Comparison of ENCODE assay signal across 2 cellular contexts in the genomic region with DNA sequence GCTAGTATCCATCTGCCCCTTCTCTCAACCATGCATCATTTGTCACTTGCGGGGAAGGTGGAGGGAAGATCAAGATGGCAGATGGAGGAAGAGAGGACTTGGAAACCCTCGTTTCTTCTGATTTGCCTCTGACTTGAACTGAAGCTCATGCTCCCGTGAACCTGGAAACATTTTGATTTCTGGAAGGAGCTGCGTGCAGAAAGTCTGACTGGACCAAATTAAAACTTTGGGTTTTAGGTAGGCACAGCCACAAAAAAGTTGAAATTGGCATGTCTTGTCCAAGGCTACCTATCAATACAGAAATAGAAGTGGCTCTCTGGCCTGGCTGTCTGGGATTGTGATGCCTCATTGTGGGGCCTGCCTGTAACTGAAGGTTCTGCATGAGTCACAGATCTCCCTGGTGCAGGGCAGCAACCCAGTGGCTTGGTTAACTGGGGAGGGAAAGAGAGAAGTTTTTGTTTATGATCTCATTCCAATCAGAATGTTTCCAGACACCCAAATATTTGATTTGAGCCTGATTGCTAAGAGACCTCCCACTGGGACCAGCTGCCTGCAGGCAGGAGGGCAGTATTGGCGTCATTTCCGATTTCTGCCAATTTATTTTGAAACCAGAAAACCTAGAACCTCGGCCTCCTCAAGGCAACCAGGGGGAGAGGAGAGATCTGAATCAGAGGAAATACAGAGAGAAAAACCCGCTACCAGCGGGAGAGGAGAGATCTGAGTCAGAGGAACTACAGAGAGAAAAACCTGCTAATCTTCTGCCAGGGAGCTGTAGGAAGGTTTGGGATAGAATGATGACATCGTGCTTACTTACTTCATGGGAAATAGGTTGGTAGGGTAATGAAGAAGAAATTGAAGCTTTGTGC.
A peak's percentile ranks its signal among the peaks of the same experiment; 100 is the strongest.
TF ChIP-seq lines count a peak whose summit lies in the region.

No MANE protein-coding gene starts in this region.

TF ChIP-seq in HEK293, 187 proteins besides CTCF, POLR2A, EP300 and RAD21 (continued from another document and continues in another):
- TF ChIP-seq, protein P1, sequence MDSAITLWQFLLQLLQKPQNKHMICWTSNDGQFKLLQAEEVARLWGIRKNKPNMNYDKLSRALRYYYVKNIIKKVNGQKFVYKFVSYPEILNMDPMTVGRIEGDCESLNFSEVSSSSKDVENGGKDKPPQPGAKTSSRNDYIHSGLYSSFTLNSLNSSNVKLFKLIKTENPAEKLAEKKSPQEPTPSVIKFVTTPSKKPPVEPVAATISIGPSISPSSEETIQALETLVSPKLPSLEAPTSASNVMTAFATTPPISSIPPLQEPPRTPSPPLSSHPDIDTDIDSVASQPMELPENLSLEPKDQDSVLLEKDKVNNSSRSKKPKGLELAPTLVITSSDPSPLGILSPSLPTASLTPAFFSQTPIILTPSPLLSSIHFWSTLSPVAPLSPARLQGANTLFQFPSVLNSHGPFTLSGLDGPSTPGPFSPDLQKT (IDR thresholded peaks at IDR 0.05; ENCODE audit: borderline replicate concordance, low read depth, low read length) = no peak
- no peak for TF ChIP-seq ZNF830 (tag by site-specific recombination; IDR thresholded peaks at IDR 0.05; ENCODE audit: low read depth)
- TF ChIP-seq ZNF777 (tag by site-specific recombination; IDR thresholded peaks at IDR 0.05; ENCODE audit: borderline replicate concordance) = no peak
- TF ChIP-seq, protein P2, sequence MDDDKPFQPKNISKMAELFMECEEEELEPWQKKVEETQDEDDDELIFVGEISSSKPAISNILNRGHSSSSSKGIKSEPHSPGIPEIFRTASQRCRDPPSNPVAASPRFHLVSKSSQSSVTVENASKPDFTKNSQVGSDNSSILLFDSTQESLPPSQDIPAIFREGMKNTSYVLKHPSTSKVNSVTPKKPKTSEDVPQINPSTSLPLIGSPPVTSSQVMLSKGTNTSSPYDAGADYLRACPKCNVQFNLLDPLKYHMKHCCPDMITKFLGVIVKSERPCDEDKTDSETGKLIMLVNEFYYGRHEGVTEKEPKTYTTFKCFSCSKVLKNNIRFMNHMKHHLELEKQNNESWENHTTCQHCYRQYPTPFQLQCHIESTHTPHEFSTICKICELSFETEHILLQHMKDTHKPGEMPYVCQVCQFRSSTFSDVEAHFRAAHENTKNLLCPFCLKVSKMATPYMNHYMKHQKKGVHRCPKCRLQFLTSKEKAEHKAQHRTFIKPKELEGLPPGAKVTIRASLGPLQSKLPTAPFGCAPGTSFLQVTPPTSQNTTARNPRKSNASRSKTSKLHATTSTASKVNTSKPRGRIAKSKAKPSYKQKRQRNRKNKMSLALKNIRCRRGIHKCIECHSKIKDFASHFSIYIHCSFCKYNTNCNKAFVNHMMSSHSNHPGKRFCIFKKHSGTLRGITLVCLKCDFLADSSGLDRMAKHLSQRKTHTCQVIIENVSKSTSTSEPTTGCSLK (tag by site-specific recombination; IDR thresholded peaks at IDR 0.05) = no peak
- TF ChIP-seq, protein P3, sequence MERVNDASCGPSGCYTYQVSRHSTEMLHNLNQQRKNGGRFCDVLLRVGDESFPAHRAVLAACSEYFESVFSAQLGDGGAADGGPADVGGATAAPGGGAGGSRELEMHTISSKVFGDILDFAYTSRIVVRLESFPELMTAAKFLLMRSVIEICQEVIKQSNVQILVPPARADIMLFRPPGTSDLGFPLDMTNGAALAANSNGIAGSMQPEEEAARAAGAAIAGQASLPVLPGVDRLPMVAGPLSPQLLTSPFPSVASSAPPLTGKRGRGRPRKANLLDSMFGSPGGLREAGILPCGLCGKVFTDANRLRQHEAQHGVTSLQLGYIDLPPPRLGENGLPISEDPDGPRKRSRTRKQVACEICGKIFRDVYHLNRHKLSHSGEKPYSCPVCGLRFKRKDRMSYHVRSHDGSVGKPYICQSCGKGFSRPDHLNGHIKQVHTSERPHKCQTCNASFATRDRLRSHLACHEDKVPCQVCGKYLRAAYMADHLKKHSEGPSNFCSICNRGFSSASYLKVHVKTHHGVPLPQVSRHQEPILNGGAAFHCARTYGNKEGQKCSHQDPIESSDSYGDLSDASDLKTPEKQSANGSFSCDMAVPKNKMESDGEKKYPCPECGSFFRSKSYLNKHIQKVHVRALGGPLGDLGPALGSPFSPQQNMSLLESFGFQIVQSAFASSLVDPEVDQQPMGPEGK (tag by site-specific recombination; IDR thresholded peaks at IDR 0.05) = no peak
- 0 out of 2 replicates have a peak, but pooled peaks have one; percentile 7 for TF ChIP-seq ZNF654 (tag by site-specific recombination; IDR thresholded peaks at IDR 0.05; ENCODE audit: low read depth)
- TF ChIP-seq, protein P4, sequence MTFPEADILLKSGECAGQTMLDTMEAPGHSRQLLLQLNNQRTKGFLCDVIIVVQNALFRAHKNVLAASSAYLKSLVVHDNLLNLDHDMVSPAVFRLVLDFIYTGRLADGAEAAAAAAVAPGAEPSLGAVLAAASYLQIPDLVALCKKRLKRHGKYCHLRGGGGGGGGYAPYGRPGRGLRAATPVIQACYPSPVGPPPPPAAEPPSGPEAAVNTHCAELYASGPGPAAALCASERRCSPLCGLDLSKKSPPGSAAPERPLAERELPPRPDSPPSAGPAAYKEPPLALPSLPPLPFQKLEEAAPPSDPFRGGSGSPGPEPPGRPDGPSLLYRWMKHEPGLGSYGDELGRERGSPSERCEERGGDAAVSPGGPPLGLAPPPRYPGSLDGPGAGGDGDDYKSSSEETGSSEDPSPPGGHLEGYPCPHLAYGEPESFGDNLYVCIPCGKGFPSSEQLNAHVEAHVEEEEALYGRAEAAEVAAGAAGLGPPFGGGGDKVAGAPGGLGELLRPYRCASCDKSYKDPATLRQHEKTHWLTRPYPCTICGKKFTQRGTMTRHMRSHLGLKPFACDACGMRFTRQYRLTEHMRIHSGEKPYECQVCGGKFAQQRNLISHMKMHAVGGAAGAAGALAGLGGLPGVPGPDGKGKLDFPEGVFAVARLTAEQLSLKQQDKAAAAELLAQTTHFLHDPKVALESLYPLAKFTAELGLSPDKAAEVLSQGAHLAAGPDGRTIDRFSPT (tag by site-specific recombination; IDR thresholded peaks at IDR 0.05) = 0 out of 2 replicates have a peak, but pooled peaks have one; percentile 27
- no peak for TF ChIP-seq ZIC2 (tag by site-specific recombination; IDR thresholded peaks at IDR 0.05)
- TF ChIP-seq ZBTB1 (tag by site-specific recombination; IDR thresholded peaks at IDR 0.05) = no peak
- TF ChIP-seq ZNF112 (tag by site-specific recombination; IDR thresholded peaks at IDR 0.05) = no peak
- TF ChIP-seq ZNF391 (tag by site-specific recombination; IDR thresholded peaks at IDR 0.05; ENCODE audit: borderline replicate concordance, low read depth) = no peak
- TF ChIP-seq, protein P5, sequence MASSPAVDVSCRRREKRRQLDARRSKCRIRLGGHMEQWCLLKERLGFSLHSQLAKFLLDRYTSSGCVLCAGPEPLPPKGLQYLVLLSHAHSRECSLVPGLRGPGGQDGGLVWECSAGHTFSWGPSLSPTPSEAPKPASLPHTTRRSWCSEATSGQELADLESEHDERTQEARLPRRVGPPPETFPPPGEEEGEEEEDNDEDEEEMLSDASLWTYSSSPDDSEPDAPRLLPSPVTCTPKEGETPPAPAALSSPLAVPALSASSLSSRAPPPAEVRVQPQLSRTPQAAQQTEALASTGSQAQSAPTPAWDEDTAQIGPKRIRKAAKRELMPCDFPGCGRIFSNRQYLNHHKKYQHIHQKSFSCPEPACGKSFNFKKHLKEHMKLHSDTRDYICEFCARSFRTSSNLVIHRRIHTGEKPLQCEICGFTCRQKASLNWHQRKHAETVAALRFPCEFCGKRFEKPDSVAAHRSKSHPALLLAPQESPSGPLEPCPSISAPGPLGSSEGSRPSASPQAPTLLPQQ (tag by site-specific recombination; IDR thresholded peaks at IDR 0.05) = no peak
- no peak for TF ChIP-seq TRIM28 (IDR thresholded peaks at IDR 0.05; ENCODE audit: borderline replicate concordance, low read length)
- no peak for TF ChIP-seq ZNF311 (tag by site-specific recombination; IDR thresholded peaks at IDR 0.05; ENCODE audit: borderline replicate concordance)
- no peak for TF ChIP-seq GLI2 (tag by site-specific recombination; IDR thresholded peaks at IDR 0.05; ENCODE audit: borderline replicate concordance, low read depth)
- peak; percentile 41; the same call in 1 of the 2 replicates for TF ChIP-seq ZBTB21 (tag by site-specific recombination; IDR thresholded peaks at IDR 0.05)
- TF ChIP-seq ZNF623 (tag by site-specific recombination; IDR thresholded peaks at IDR 0.05) = no peak

TF ChIP-seq in GM23338, 12 proteins besides CTCF, POLR2A, EP300 and RAD21 (continued from another document):
- TF ChIP-seq, protein P6, sequence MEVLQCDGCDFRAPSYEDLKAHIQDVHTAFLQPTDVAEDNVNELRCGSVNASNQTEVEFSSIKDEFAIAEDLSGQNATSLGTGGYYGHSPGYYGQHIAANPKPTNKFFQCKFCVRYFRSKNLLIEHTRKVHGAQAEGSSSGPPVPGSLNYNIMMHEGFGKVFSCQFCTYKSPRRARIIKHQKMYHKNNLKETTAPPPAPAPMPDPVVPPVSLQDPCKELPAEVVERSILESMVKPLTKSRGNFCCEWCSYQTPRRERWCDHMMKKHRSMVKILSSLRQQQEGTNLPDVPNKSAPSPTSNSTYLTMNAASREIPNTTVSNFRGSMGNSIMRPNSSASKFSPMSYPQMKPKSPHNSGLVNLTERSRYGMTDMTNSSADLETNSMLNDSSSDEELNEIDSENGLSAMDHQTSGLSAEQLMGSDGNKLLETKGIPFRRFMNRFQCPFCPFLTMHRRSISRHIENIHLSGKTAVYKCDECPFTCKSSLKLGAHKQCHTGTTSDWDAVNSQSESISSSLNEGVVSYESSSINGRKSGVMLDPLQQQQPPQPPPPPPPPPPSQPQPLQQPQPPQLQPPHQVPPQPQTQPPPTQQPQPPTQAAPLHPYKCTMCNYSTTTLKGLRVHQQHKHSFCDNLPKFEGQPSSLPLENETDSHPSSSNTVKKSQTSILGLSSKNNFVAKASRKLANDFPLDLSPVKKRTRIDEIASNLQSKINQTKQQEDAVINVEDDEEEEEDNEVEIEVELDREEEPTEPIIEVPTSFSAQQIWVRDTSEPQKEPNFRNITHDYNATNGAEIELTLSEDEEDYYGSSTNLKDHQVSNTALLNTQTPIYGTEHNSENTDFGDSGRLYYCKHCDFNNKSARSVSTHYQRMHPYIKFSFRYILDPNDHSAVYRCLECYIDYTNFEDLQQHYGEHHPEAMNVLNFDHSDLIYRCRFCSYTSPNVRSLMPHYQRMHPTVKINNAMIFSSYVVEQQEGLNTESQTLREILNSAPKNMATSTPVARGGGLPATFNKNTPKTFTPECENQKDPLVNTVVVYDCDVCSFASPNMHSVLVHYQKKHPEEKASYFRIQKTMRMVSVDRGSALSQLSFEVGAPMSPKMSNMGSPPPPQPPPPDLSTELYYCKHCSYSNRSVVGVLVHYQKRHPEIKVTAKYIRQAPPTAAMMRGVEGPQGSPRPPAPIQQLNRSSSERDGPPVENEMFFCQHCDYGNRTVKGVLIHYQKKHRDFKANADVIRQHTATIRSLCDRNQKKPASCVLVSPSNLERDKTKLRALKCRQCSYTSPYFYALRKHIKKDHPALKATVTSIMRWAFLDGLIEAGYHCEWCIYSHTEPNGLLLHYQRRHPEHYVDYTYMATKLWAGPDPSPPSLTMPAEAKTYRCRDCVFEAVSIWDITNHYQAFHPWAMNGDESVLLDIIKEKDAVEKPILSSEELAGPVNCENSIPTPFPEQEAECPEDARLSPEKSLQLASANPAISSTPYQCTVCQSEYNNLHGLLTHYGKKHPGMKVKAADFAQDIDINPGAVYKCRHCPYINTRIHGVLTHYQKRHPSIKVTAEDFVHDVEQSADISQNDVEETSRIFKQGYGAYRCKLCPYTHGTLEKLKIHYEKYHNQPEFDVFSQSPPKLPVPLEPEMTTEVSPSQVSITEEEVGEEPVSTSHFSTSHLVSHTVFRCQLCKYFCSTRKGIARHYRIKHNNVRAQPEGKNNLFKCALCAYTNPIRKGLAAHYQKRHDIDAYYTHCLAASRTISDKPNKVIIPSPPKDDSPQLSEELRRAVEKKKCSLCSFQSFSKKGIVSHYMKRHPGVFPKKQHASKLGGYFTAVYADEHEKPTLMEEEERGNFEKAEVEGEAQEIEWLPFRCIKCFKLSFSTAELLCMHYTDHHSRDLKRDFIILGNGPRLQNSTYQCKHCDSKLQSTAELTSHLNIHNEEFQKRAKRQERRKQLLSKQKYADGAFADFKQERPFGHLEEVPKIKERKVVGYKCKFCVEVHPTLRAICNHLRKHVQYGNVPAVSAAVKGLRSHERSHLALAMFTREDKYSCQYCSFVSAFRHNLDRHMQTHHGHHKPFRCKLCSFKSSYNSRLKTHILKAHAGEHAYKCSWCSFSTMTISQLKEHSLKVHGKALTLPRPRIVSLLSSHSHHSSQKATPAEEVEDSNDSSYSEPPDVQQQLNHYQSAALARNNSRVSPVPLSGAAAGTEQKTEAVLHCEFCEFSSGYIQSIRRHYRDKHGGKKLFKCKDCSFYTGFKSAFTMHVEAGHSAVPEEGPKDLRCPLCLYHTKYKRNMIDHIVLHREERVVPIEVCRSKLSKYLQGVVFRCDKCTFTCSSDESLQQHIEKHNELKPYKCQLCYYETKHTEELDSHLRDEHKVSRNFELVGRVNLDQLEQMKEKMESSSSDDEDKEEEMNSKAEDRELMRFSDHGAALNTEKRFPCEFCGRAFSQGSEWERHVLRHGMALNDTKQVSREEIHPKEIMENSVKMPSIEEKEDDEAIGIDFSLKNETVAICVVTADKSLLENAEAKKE (CRISPR knock-in tag; IDR thresholded peaks at IDR 0.05) = no peak
- no peak for TF ChIP-seq JUNB (IDR thresholded peaks at IDR 0.05; ENCODE audit: unreplicated experiment)
- TF ChIP-seq, protein P7, sequence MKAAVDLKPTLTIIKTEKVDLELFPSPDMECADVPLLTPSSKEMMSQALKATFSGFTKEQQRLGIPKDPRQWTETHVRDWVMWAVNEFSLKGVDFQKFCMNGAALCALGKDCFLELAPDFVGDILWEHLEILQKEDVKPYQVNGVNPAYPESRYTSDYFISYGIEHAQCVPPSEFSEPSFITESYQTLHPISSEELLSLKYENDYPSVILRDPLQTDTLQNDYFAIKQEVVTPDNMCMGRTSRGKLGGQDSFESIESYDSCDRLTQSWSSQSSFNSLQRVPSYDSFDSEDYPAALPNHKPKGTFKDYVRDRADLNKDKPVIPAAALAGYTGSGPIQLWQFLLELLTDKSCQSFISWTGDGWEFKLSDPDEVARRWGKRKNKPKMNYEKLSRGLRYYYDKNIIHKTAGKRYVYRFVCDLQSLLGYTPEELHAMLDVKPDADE (IDR thresholded peaks at IDR 0.05) = no peak
